Comparison of ENCODE assay signal across 8 cellular contexts in the genomic region with DNA sequence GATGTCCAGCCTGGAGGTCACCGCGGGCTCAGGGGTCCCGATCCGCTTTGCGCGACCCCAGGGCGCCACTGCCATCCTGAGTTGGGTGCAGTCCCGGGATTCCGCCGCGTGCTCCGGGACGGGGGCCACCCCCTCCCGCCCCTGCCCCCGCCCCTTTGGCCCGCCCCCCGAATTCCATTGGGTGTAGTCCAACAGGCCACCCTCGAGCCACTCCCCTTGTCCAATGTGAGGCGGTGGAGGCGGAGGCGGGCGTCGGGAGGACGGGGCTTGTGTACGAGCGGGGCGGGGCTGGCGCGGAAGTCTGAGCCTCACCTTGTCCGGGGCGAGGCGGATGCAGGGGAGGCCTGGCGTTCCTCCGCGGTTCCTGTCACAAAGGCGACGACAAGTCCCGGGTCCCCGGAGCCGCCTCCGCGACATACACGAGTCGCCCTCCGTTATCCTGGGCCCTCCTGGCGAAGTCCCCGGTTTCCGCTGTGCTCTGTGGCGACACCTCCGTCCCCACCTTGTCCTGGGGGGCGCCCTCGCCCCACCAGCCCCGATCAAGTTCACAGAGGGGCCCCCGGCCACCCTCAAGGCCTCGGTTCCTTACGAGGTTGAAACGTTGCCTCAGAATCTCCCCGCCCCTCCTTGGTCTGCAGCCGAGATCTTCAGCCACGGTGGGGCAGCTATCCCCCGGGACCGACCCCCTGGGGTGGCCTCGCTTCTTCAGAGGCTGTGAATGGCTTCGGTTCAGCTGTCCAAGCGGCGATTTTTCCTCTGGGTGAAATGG. TPM values are rescaled to one million over a fixed set of nuclear protein-coding genes. Genes with fewer than 3 reads are reported as not detected.
DNase-seq lines count a peak whose midpoint lies in the region; ATAC-seq, FAIRE-seq and TF ChIP-seq lines count a peak whose summit lies in the region.

No MANE protein-coding gene starts in this region.

- peak overlapping the region; percentile 99 for H3K27ac Mint-ChIP-seq in T-helper 1 cell treated with Interleukin-12 subunit alpha and Interleukin-12 subunit beta and Interleukin-4 antibody, amounts not matched to agents 30 μg/mL and 1 μg/mL, for 36 hours
- H3K27ac Mint-ChIP-seq in progenitor cell of endocrine pancreas = peak overlapping the region; percentile 98

- H3K4me3 Mint-ChIP-seq in T-helper 1 cell treated with Interleukin-12 subunit alpha and Interleukin-12 subunit beta and Interleukin-4 antibody, amounts not matched to agents 30 μg/mL and 1 μg/mL, for 36 hours = peak overlapping the region; percentile 96
- H3K4me3 Mint-ChIP-seq in progenitor cell of endocrine pancreas (ENCODE audit: low read depth) = peak overlapping the region; percentile 91

- peaks cover 5% of the 10 kb centered on the region for H3K36me3 ChIP-seq in upper lobe of right lung

- H3K27ac ChIP-seq in upper lobe of right lung = peak overlapping the region; percentile 98

- peak; percentile 79 for TF ChIP-seq POLR2A in GM12891 (IDR thresholded peaks at IDR 0.05; ENCODE audit: low read depth, low read length)

- no peaks in the 10 kb centered on the region for H3K27me3 ChIP-seq in upper lobe of right lung

- peak; percentile 74 for ATAC-seq in HG02870 (IDR thresholded peaks at IDR 0.05; ENCODE audit: unreplicated experiment)
- peak; percentile 93 for ATAC-seq in left ventricle myocardium superior
- ATAC-seq in upper lobe of right lung = peak; percentile 91

- H3K4me1 ChIP-seq in upper lobe of right lung = peaks cover 68% of the 10 kb centered on the region

- DNase-seq in GM12891 (ENCODE audit: insufficient read length, low spot score) (peak; percentile 88), NCI-H1694 (lab: John Stamatoyannopoulos, UW) (peak; percentile 67), amygdala (lab: John Stamatoyannopoulos, UW) (peak; percentile 56 to 98 (median 93)), left ventricle myocardium superior (peak; percentile 99), progenitor cell of endocrine pancreas (ENCODE audit: low spot score, unreplicated experiment) (peak; percentile 90), upper lobe of right lung (peak; percentile 99)

- intact Hi-C loops in left ventricle myocardium superior (cut with micrococcal nuclease) (no loop called here), upper lobe of right lung (cut with DNase I) (no loop called here)

- peaks cover 30% of the 10 kb centered on the region for H3K36me3 Mint-ChIP-seq in T-helper 1 cell treated with Interleukin-12 subunit alpha and Interleukin-12 subunit beta and Interleukin-4 antibody, amounts not matched to agents 30 μg/mL and 1 μg/mL, for 36 hours (ENCODE audit: low read depth)
- peaks cover 6% of the 10 kb centered on the region for H3K36me3 Mint-ChIP-seq in progenitor cell of endocrine pancreas (ENCODE audit: insufficient read depth)

- TF ChIP-seq CTCF in progenitor cell of endocrine pancreas (IDR thresholded peaks at IDR 0.05; ENCODE audit: unreplicated experiment) (no peak), upper lobe of right lung (IDR thresholded peaks at IDR 0.05) (no peak)

- peak; percentile 93 for FAIRE-seq in GM12891 (lab: Jason Lieb, UNC)

- no peaks in the 10 kb centered on the region for H3K9me3 Mint-ChIP-seq in T-helper 1 cell treated with Interleukin-12 subunit alpha and Interleukin-12 subunit beta and Interleukin-4 antibody, amounts not matched to agents 30 μg/mL and 1 μg/mL, for 36 hours
- H3K9me3 Mint-ChIP-seq in progenitor cell of endocrine pancreas (ENCODE audit: low read depth) = no peaks in the 10 kb centered on the region

- H3K4me1 Mint-ChIP-seq in T-helper 1 cell treated with Interleukin-12 subunit alpha and Interleukin-12 subunit beta and Interleukin-4 antibody, amounts not matched to agents 30 μg/mL and 1 μg/mL, for 36 hours (ENCODE audit: low read depth) = peaks cover 34% of the 10 kb centered on the region
- H3K4me1 Mint-ChIP-seq in progenitor cell of endocrine pancreas (ENCODE audit: low read depth) = peaks cover 30% of the 10 kb centered on the region

- no peaks in the 10 kb centered on the region for H3K9me3 ChIP-seq in upper lobe of right lung

- H3K4me3 ChIP-seq in upper lobe of right lung = peak overlapping the region; percentile 76

- no peaks in the 10 kb centered on the region for H3K27me3 Mint-ChIP-seq in T-helper 1 cell treated with Interleukin-12 subunit alpha and Interleukin-12 subunit beta and Interleukin-4 antibody, amounts not matched to agents 30 μg/mL and 1 μg/mL, for 36 hours (ENCODE audit: low read depth)
- H3K27me3 Mint-ChIP-seq in progenitor cell of endocrine pancreas = no peaks in the 10 kb centered on the region

TF ChIP-seq in GM12891, 5 proteins besides CTCF, POLR2A, EP300 and RAD21:
- TF ChIP-seq TAF1 (IDR thresholded peaks at IDR 0.05; ENCODE audit: low read depth, low read length) (peak; percentile 49), PAX5 (IDR thresholded peaks at IDR 0.05; ENCODE audit: insufficient read depth, low read length, severe bottlenecking) (no peak), POU2F2 (IDR thresholded peaks at IDR 0.05; ENCODE audit: low read depth, low read length) (no peak), SPI1 (IDR thresholded peaks at IDR 0.05; ENCODE audit: low read depth, low read length) (0 out of 2 replicates have a peak, but pooled peaks have one; percentile 16), POLR2AphosphoS5 (IDR thresholded peaks at IDR 0.05; ENCODE audit: low read depth, low read length) (peak; percentile 83)
TF ChIP-seq in GM12891: peak in this region for 3.

RNA-seq across cellular contexts. Expression of a gene that starts 1.2 kb away (rescaled TPM):
- polyA plus RNA-seq in GM12891 (2012; ENCODE audit: low read depth, missing spikeins) = 10.6 TPM
- total RNA-seq in left ventricle myocardium superior = 8.2 TPM
- total RNA-seq in progenitor cell of endocrine pancreas = 67.3 and 73.2 TPM in 2 replicates
- total RNA-seq in upper lobe of right lung = 242 TPM

Comparison
In these comparisons a context has a peak if more than half of its experiments do, and no peak if none do; other contexts are left out.
1. Peak in every context shown above with its lines: DNase-seq, ATAC-seq, H3K4me3 ChIP-seq and H3K27ac ChIP-seq.